8 cellular contexts compared by ENCODE assay signal in the genomic region with DNA sequence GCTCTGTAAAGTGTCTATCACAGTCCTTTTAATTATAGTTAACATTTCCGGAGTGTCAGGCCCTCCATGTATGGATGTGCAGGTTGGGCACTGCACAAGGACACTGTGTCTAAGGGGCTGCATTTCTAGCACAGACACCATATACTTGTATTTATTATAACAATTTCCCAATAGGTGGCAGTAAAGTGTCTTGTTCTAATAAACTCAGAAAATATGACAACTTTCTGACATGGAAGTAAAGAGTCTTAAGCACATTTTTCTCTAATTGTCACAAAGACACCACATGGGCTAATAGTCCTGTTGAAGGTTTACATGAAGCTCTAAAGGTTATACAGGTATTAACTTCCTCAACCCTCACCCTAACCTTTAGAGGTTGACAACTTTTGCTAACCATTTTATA.
DNase-seq lines count a peak whose midpoint lies in the region; ATAC-seq and TF ChIP-seq lines count a peak whose summit lies in the region.

No MANE protein-coding gene starts in this region.

- no peaks in the 10 kb centered on the region for H3K36me3 Mint-ChIP-seq in progenitor cell of endocrine pancreas (ENCODE audit: insufficient read depth)

- intact Hi-C loops in body of pancreas (cut with DNase I), result no loop called here

- no peak overlapping the region for H3K4me3 ChIP-seq in body of pancreas
- H3K4me3 ChIP-seq in osteoblast (ENCODE audit: insufficient read depth, low read length), result no peak overlapping the region

- H2AFZ ChIP-seq in osteoblast (ENCODE audit: low read length), result no peak overlapping the region

- peaks cover 1% of the 10 kb centered on the region for H3K4me1 ChIP-seq in body of pancreas
- H3K4me1 ChIP-seq in osteoblast (ENCODE audit: insufficient read depth, low read length), result peaks cover 3% of the 10 kb centered on the region

- H3K79me2 ChIP-seq in osteoblast (ENCODE audit: insufficient read depth, low read length), result no peaks in the 10 kb centered on the region

- peak; percentile 69 for DNase-seq in GM03348 (ENCODE audit: low spot score)
- peak; percentile 53 for DNase-seq in M059J (ENCODE audit: low read depth)
- DNase-seq in body of pancreas, result peak in 2 of 4 donors; percentile 1 to 6
- DNase-seq in osteoblast (ENCODE audit: insufficient read length, low spot score, missing footprints), result peak; percentile 90
- DNase-seq in progenitor cell of endocrine pancreas (ENCODE audit: low spot score, unreplicated experiment), result no peak
- no peak for DNase-seq in stimulated activated CD4-positive, alpha-beta T cell treated with anti-CD3 and anti-CD28 coated beads, Interleukin-2, amount 100 ng/mL, for 24 hours
- no peak for DNase-seq in NCI-H2029 treated with DMSO at 0.1 percent for 48 hours (lab: John Stamatoyannopoulos, UW)

- no peaks in the 10 kb centered on the region for H4K20me1 ChIP-seq in osteoblast (ENCODE audit: insufficient read depth, low read length)

- no peak overlapping the region for H3K27ac Mint-ChIP-seq in progenitor cell of endocrine pancreas

- H3K27ac ChIP-seq in body of pancreas, result no peak overlapping the region
- no peak overlapping the region for H3K27ac ChIP-seq in osteoblast (ENCODE audit: low read depth, low read length)

- ATAC-seq in body of pancreas (no peak), GM18870 (IDR thresholded peaks at IDR 0.05; ENCODE audit: unreplicated experiment) (no peak)

- TF ChIP-seq CTCF in body of pancreas (IDR thresholded peaks at IDR 0.05), result peak in 4 of 7 experiments; percentile 30 to 42 (median 38)
- peak; percentile 34 for TF ChIP-seq CTCF in osteoblast (IDR thresholded peaks at IDR 0.05; ENCODE audit: extremely low read depth, low read depth, low read length)
- no peak for TF ChIP-seq CTCF in progenitor cell of endocrine pancreas (IDR thresholded peaks at IDR 0.05; ENCODE audit: unreplicated experiment)

- H3K4me3 Mint-ChIP-seq in progenitor cell of endocrine pancreas (ENCODE audit: low read depth), result no peak overlapping the region

- H3K36me3 ChIP-seq in body of pancreas (replicated peaks in 1 of 2; ENCODE audit: insufficient read depth in 1 of 2, low read depth in 2 of 2), result no peaks in the 10 kb centered on the region
- H3K36me3 ChIP-seq in osteoblast (ENCODE audit: insufficient read depth, low read length), result no peaks in the 10 kb centered on the region

- TF ChIP-seq POLR2A in body of pancreas (IDR thresholded peaks at IDR 0.05), result no peak

- peaks cover 14% of the 10 kb centered on the region for H3K27me3 Mint-ChIP-seq in progenitor cell of endocrine pancreas

- whole genome bisulfite sequencing in body of pancreas, 2 donors, result 43 to 64% methylated on average over 1 of the region's 1 CpG

- no peaks in the 10 kb centered on the region for H3K4me1 Mint-ChIP-seq in progenitor cell of endocrine pancreas (ENCODE audit: low read depth)

- H3K9me3 ChIP-seq in body of pancreas (no peaks in the 10 kb centered on the region), osteoblast (ENCODE audit: low read depth, low read length) (no peaks in the 10 kb centered on the region)

- H3K27me3 ChIP-seq in body of pancreas (no peaks in the 10 kb centered on the region), osteoblast (ENCODE audit: insufficient read depth, low read length) (peaks cover 27% of the 10 kb centered on the region)

- no peaks in the 10 kb centered on the region for H3K9me3 Mint-ChIP-seq in progenitor cell of endocrine pancreas (ENCODE audit: low read depth)

- H3K4me2 ChIP-seq in osteoblast (ENCODE audit: insufficient read depth, low read length), result no peak overlapping the region

Comparison
In these comparisons a context has a peak if more than half of its experiments do, and no peak if none do; other contexts are left out.
1. DNase-seq: peak in GM03348 (single experiment), M059J (single experiment) and osteoblast (single experiment); none in progenitor cell of endocrine pancreas (single experiment), stimulated activated CD4-positive, alpha-beta T cell treated with anti-CD3 and anti-CD28 coated beads, Interleukin-2, amount 100 ng/mL, for 24 hours (0 of 2) and NCI-H2029 treated with DMSO at 0.1 percent for 48 hours (single experiment).